In genomic region chr20:9442858-9443257, GRCh38 we compare ENCODE assay signal across 10 cellular contexts.
DNase-seq lines count a peak whose midpoint lies in the region; ATAC-seq and TF ChIP-seq lines count a peak whose summit lies in the region.
"Had no signal": no experiment of that assay in that cellular context is flagged by ENCODE, and none has a peak within 500 bp of the region (broad histone marks: within the 10 kb centered on the region; RNA-seq: fewer than 3 reads in every experiment).

No MANE protein-coding gene starts in this region.

- no peaks in the 10 kb centered on the region for H3K4me1 ChIP-seq in stomach
- H3K4me1 ChIP-seq: parathyroid adenoma had no signal

- H3K27ac ChIP-seq in stomach: no peak overlapping the region
- H3K27ac ChIP-seq: parathyroid adenoma had no signal

- ATAC-seq in HG03039 (IDR thresholded peaks at IDR 0.05; ENCODE audit: unreplicated experiment) (peak; percentile 70), GM19463 (IDR thresholded peaks at IDR 0.05; ENCODE audit: unreplicated experiment) (no peak), GM21423 (IDR thresholded peaks at IDR 0.05; ENCODE audit: unreplicated experiment) (no peak)
- ATAC-seq: activated CD8-positive, alpha-beta T cell treated with anti-CD3 and anti-CD28 coated beads, Interleukin-2, amount 10 ng/mL, durations not matched to agents 7 days and 5 days had no signal

- no peak for TF ChIP-seq EP300 in stomach (IDR thresholded peaks at IDR 0.05)

- no peak for TF ChIP-seq CTCF in stomach (IDR thresholded peaks at IDR 0.05)

- no peak overlapping the region for H3K4me3 ChIP-seq in stomach

- no peak for TF ChIP-seq POLR2A in stomach (IDR thresholded peaks at IDR 0.05)

- peak; percentile 69 for DNase-seq in SIG-M5 treated with dmso at 0.1 percent for 504 hours (lab: John Stamatoyannopoulos, UW; ENCODE audit: unreplicated experiment)
- DNase-seq in SIG-M5 (lab: John Stamatoyannopoulos, UW): no peak
- peak; percentile 56 for DNase-seq in NCI-H2196 (lab: John Stamatoyannopoulos, UW; ENCODE audit: unreplicated experiment)
- peak; percentile 43 for DNase-seq in stomach
- DNase-seq in activated effector memory CD4-positive, alpha-beta T cell treated with Interleukin-2 at 50 U/mL for 16 hours: no peak
- DNase-seq: activated CD8-positive, alpha-beta T cell treated with anti-CD3 and anti-CD28 coated beads, Interleukin-2, amount 10 ng/mL, durations not matched to agents 7 days and 5 days had no signal

- intact Hi-C loops in stomach (cut with DNase I; ENCODE audit: low total_unique reads): no loop called here

- peaks cover 0 to 12% (median 4%) of the 10 kb centered on the region in 4 donors for H3K9me3 ChIP-seq in stomach

- H3K27me3 ChIP-seq in stomach: no peaks in the 10 kb centered on the region

- peaks cover under 1 to 66% (median 45%) of the 10 kb centered on the region in 4 donors for H3K36me3 ChIP-seq in stomach

Comparison
In these comparisons a context has a peak if more than half of its experiments do, and no peak if none do; other contexts are left out.
1. DNase-seq: peak in SIG-M5 treated with dmso at 0.1 percent for 504 hours (single experiment), NCI-H2196 (single experiment) and stomach (single experiment); none in SIG-M5 (single experiment) and activated effector memory CD4-positive, alpha-beta T cell treated with Interleukin-2 at 50 U/mL for 16 hours (single experiment).